In genomic region chr9:121322037-121322736, GRCh38 we compare ENCODE assay signal across 8 cellular contexts. TPM values are rescaled to one million over a fixed set of nuclear protein-coding genes. Genes with fewer than 3 reads are reported as not detected.
A peak's percentile ranks its signal among the peaks of the same experiment; 100 is the strongest.
DNase-seq lines count a peak whose midpoint lies in the region; ATAC-seq and FAIRE-seq lines count a peak whose summit lies in the region.

No MANE protein-coding gene starts in this region.

- peak overlapping the region in 1 of 2 donors; percentile 77 for H3K27ac Mint-ChIP-seq in activated naive CD4-positive, alpha-beta T cell treated with anti-CD3 and anti-CD28 coated beads, Interleukin-2, amount 50 U/mL, for 72 hours

- no peaks in the 10 kb centered on the region for H3K9me3 Mint-ChIP-seq in activated naive CD4-positive, alpha-beta T cell treated with anti-CD3 and anti-CD28 coated beads, Interleukin-2, amount 50 U/mL, for 72 hours

- H3K27me3 ChIP-seq in adipocyte (replicated peaks; ENCODE audit: control insufficient read depth, insufficient read depth, low read length), result no peaks in the 10 kb centered on the region

- H3K9ac ChIP-seq in adipocyte (ENCODE audit: low read length), result peak overlapping the region; percentile 71

- FAIRE-seq in urothelium cell line (lab: Jason Lieb, UNC), result no peak

- no peaks in the 10 kb centered on the region for H3K36me3 Mint-ChIP-seq in activated naive CD4-positive, alpha-beta T cell treated with anti-CD3 and anti-CD28 coated beads, Interleukin-2, amount 50 U/mL, for 72 hours

- ATAC-seq in activated naive CD4-positive, alpha-beta T cell treated with anti-CD3 and anti-CD28 coated beads, Interleukin-2, amount 50 U/mL, for 72 hours, result peak; percentile 44 to 47
- ATAC-seq in GM19452 (IDR thresholded peaks at IDR 0.05; ENCODE audit: unreplicated experiment) (no peak), GM21360 (IDR thresholded peaks at IDR 0.05; ENCODE audit: unreplicated experiment) (no peak), HG02852 (IDR thresholded peaks at IDR 0.05; ENCODE audit: unreplicated experiment) (no peak)

- peaks cover 76% of the 10 kb centered on the region for H3K4me1 ChIP-seq in adipocyte (ENCODE audit: control insufficient read depth, insufficient read depth, low read length)

- H3K36me3 ChIP-seq in adipocyte (ENCODE audit: control insufficient read depth, insufficient read depth, low read length, severe bottlenecking), result peaks cover 69% of the 10 kb centered on the region

- DNase-seq in activated naive CD4-positive, alpha-beta T cell treated with anti-CD3 and anti-CD28 coated beads, Interleukin-2, amount 50 U/mL, for 72 hours (ENCODE audit: low spot score in 2 of 2), result no peak
- no peak for DNase-seq in activated naive CD4-positive, alpha-beta T cell treated with anti-CD3 and anti-CD28 coated beads, Interleukin-2, amount 50 U/mL, for 16 hours
- DNase-seq in adipocyte (ENCODE audit: low read depth) (peak; percentile 93), kidney glomerular epithelial cell (lab: John Stamatoyannopoulos, UW) (peak; percentile 93), urothelium cell line (ENCODE audit: low spot score) (peak; percentile 64)

- no peak overlapping the region for H3K4me3 ChIP-seq in adipocyte (ENCODE audit: low read length)

- no peaks in the 10 kb centered on the region for H3K9me3 ChIP-seq in adipocyte (ENCODE audit: control insufficient read depth, low read length)

RNA-seq across cellular contexts. Expression of gene STOM, which starts 47.9 kb away (rescaled TPM):
- total RNA-seq in activated naive CD4-positive, alpha-beta T cell treated with anti-CD3 and anti-CD28 coated beads, Interleukin-2, amount 50 U/mL, for 72 hours, result 10 to 100 TPM; 19.9 to 53.5 TPM

RNA-seq across cellular contexts. Expression of gene GSN, which starts 54.2 kb away (rescaled TPM):
- 1 to 10 TPM; 3.5 to 5.8 TPM for total RNA-seq in activated naive CD4-positive, alpha-beta T cell treated with anti-CD3 and anti-CD28 coated beads, Interleukin-2, amount 50 U/mL, for 72 hours

Comparison
In these comparisons a context has a peak if more than half of its experiments do, and no peak if none do; other contexts are left out.
1. ATAC-seq: peak in activated naive CD4-positive, alpha-beta T cell treated with anti-CD3 and anti-CD28 coated beads, Interleukin-2, amount 50 U/mL, for 72 hours (2 of 2); none in GM19452 (single experiment), GM21360 (single experiment) and HG02852 (single experiment).
2. DNase-seq: peak in adipocyte (single experiment), kidney glomerular epithelial cell (single experiment) and urothelium cell line (single experiment); none in activated naive CD4-positive, alpha-beta T cell treated with anti-CD3 and anti-CD28 coated beads, Interleukin-2, amount 50 U/mL, for 72 hours (0 of 2) and activated naive CD4-positive, alpha-beta T cell treated with anti-CD3 and anti-CD28 coated beads, Interleukin-2, amount 50 U/mL, for 16 hours (single experiment).